ENCODE assay signal across 37 cellular contexts in genomic region chr14:75322746-75323145, GRCh38.
"Had no signal": no experiment of that assay in that cellular context is flagged by ENCODE, and none has a peak within 500 bp of the region (broad histone marks: within the 10 kb centered on the region; RNA-seq: fewer than 3 reads in every experiment).

No MANE protein-coding gene starts in this region.

- DNase-seq: activated CD4-positive, alpha-beta memory T cell treated with anti-CD3 and anti-CD28 coated beads, Interleukin-2, amount 10 ng/mL, durations not matched to agents 7 days and 5 days; activated CD4-positive, alpha-beta T cell treated with anti-CD3 and anti-CD28 coated beads for 1 hour; activated CD4-positive, alpha-beta T cell treated with anti-CD3 and anti-CD28 coated beads for 48 hours; activated CD4-positive, CD25-positive, alpha-beta regulatory T cell; activated CD8-positive, alpha-beta memory T cell treated with anti-CD3 and anti-CD28 coated beads for 24 hours; activated CD8-positive, alpha-beta memory T cell treated with anti-CD3 and anti-CD28 coated beads, Interleukin-2, amount 10 ng/mL, durations not matched to agents 7 days and 5 days; activated CD8-positive, alpha-beta memory T cell treated with anti-CD3 and anti-CD28 coated beads, Interleukin-2, amount 50 U/mL, for 48 hours; activated effector memory CD4-positive, alpha-beta T cell treated with anti-CD3 and anti-CD28 coated beads, Interleukin-2, amount 50 U/mL, for 16 hours; activated naive CD4-positive, alpha-beta T cell; activated naive CD4-positive, alpha-beta T cell treated with anti-CD3 and anti-CD28 coated beads, Interleukin-2, amount 50 U/mL, for 16 hours; activated naive CD8-positive, alpha-beta T cell treated with anti-CD3 and anti-CD28 coated beads for 36 hours; activated T-cell treated with anti-CD3 and anti-CD28 coated beads, Interleukin-2, amount 50 U/mL, for 72 hours; amniotic stem cell; aorta; brain microvascular endothelial cell; central memory CD4-positive, alpha-beta T cell; NCI-H1092 treated with DMSO at 0.1 percent for 48 hours; NCI-H1417; NCI-H146; NCI-H187; NCI-H2029 treated with DMSO at 0.1 percent for 48 hours; NCI-H2107; NCI-H2171 treated with DMSO at 0.1 percent for 48 hours; NCI-H2227 treated with DMSO at 0.1 percent for 48 hours; NCI-H446; NCI-H510A treated with DMSO at 0.1 percent for 48 hours; NCI-H526 treated with DMSO at 0.1 percent for 48 hours; NCI-H774; PC-3; Peyer's patch; RPMI8226; SIG-M5; SW 1271; T-helper 1 cell; T-helper 2 cell; T-helper 9 cell had no signal

- H3K4me3 Mint-ChIP-seq: activated CD4-positive, alpha-beta memory T cell treated with anti-CD3 and anti-CD28 coated beads, Interleukin-2, amount 10 ng/mL, durations not matched to agents 7 days and 5 days; activated CD8-positive, alpha-beta memory T cell treated with anti-CD3 and anti-CD28 coated beads, Interleukin-2, amount 10 ng/mL, durations not matched to agents 7 days and 5 days; activated naive CD8-positive, alpha-beta T cell treated with anti-CD3 and anti-CD28 coated beads for 36 hours; activated T-cell treated with anti-CD3 and anti-CD28 coated beads, Interleukin-2, amount 50 U/mL, for 72 hours; activated T-helper 17 cell treated with anti-CD3 and anti-CD28 coated beads, Interleukin-2, amount 50 U/mL, for 72 hours had no signal

- H3K9me3 Mint-ChIP-seq: activated CD4-positive, alpha-beta memory T cell treated with anti-CD3 and anti-CD28 coated beads, Interleukin-2, amount 10 ng/mL, durations not matched to agents 7 days and 5 days; activated naive CD8-positive, alpha-beta T cell treated with anti-CD3 and anti-CD28 coated beads for 36 hours; activated T-cell treated with anti-CD3 and anti-CD28 coated beads, Interleukin-2, amount 50 U/mL, for 72 hours; activated T-helper 17 cell treated with anti-CD3 and anti-CD28 coated beads, Interleukin-2, amount 50 U/mL, for 72 hours had no signal

- H3K27ac Mint-ChIP-seq: activated CD4-positive, alpha-beta memory T cell treated with anti-CD3 and anti-CD28 coated beads, Interleukin-2, amount 10 ng/mL, durations not matched to agents 7 days and 5 days; activated CD8-positive, alpha-beta memory T cell treated with anti-CD3 and anti-CD28 coated beads, Interleukin-2, amount 10 ng/mL, durations not matched to agents 7 days and 5 days; activated naive CD8-positive, alpha-beta T cell treated with anti-CD3 and anti-CD28 coated beads for 36 hours; activated T-cell treated with anti-CD3 and anti-CD28 coated beads, Interleukin-2, amount 50 U/mL, for 72 hours; activated T-helper 17 cell treated with anti-CD3 and anti-CD28 coated beads, Interleukin-2, amount 50 U/mL, for 72 hours had no signal

- H3K36me3 ChIP-seq: brain microvascular endothelial cell, Peyer's patch had no signal

- H3K36me3 Mint-ChIP-seq: activated CD8-positive, alpha-beta memory T cell treated with anti-CD3 and anti-CD28 coated beads, Interleukin-2, amount 10 ng/mL, durations not matched to agents 7 days and 5 days; activated naive CD8-positive, alpha-beta T cell treated with anti-CD3 and anti-CD28 coated beads for 36 hours had no signal

- H3K27ac ChIP-seq: brain microvascular endothelial cell, Peyer's patch had no signal

- H3K9me3 ChIP-seq: Peyer's patch had no signal

- H3K27me3 Mint-ChIP-seq: activated naive CD8-positive, alpha-beta T cell treated with anti-CD3 and anti-CD28 coated beads for 36 hours had no signal

- H3K4me1 Mint-ChIP-seq: activated CD4-positive, alpha-beta memory T cell treated with anti-CD3 and anti-CD28 coated beads, Interleukin-2, amount 10 ng/mL, durations not matched to agents 7 days and 5 days; activated CD8-positive, alpha-beta memory T cell treated with anti-CD3 and anti-CD28 coated beads, Interleukin-2, amount 10 ng/mL, durations not matched to agents 7 days and 5 days; activated naive CD8-positive, alpha-beta T cell treated with anti-CD3 and anti-CD28 coated beads for 36 hours; activated T-helper 17 cell treated with anti-CD3 and anti-CD28 coated beads, Interleukin-2, amount 50 U/mL, for 72 hours had no signal

- H3K27me3 ChIP-seq: brain microvascular endothelial cell, Peyer's patch had no signal

- ATAC-seq: activated CD8-positive, alpha-beta memory T cell treated with anti-CD3 and anti-CD28 coated beads, Interleukin-2, amount 10 ng/mL, durations not matched to agents 7 days and 5 days; activated T-cell treated with anti-CD3 and anti-CD28 coated beads, Interleukin-2, amount 50 U/mL, for 72 hours; activated T-helper 17 cell treated with anti-CD3 and anti-CD28 coated beads, Interleukin-2, amount 50 U/mL, for 72 hours; PC-3 had no signal

- H3K4me1 ChIP-seq: Peyer's patch had no signal

- H3K4me3 ChIP-seq: Peyer's patch had no signal
